In the genomic region with DNA sequence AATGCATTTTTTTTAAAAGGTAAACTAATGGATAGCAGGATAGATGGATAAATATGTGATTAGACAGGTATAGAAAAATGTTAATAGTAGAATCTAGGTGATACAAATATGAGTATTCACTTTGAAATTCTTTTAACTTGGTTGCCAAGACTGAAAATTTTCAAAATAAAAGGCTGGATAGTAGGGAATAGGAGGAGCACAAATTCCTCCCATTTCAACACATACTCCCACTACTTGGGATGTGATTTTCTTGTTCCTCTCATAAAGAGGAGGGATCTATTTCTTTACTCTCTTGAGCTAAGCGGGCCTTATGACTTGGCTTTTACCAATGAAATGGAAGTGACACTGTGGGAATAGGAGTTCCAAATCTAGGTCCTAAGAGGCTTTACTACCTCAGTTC, we compare ENCODE assay signal across 22 cellular contexts. TPM values are rescaled to one million over a fixed set of nuclear protein-coding genes. Genes with fewer than 3 reads are reported as not detected.
DNase-seq lines count a peak whose midpoint lies in the region; TF ChIP-seq lines count a peak whose summit lies in the region.
"Had no signal": no experiment of that assay in that cellular context is flagged by ENCODE, and none has a peak within 500 bp of the region (broad histone marks: within the 10 kb centered on the region; RNA-seq: fewer than 3 reads in every experiment).

No MANE protein-coding gene starts in this region.

- peaks cover 24% of the 10 kb centered on the region for H3K36me3 Mint-ChIP-seq in osteocyte (ENCODE audit: unreplicated experiment)

- peaks cover 24% of the 10 kb centered on the region for H3K4me1 Mint-ChIP-seq in osteocyte (ENCODE audit: unreplicated experiment)

- no peaks in the 10 kb centered on the region for H3K9me3 ChIP-seq in SK-N-MC (ENCODE audit: low read depth, low read length)
- H3K9me3 ChIP-seq: BLaER1 treated with 17β-estradiol and CSF1 and Interleukin-3, amounts not matched to agents 10 nM and 100 nM; esophagus muscularis mucosa; heart right ventricle; MG63; prostate gland had no signal

- H3K4me3 ChIP-seq in SK-N-MC = peak overlapping the region; percentile 15; the same call in 1 of the 2 replicates
- no peak overlapping the region for H3K4me3 ChIP-seq in fibroblast of mammary gland (ENCODE audit: control insufficient read depth, low read depth, low read length)
- H3K4me3 ChIP-seq: BLaER1 treated with 17β-estradiol and CSF1 and Interleukin-3, amounts not matched to agents 10 nM and 100 nM; dorsolateral prefrontal cortex; esophagus muscularis mucosa; heart right ventricle; MG63; prostate gland had no signal

- peaks cover 25% of the 10 kb centered on the region for H3K36me3 ChIP-seq in SK-N-MC (ENCODE audit: insufficient read depth, low read length)
- H3K36me3 ChIP-seq: prostate gland had no signal

- H3K4me3 Mint-ChIP-seq in osteocyte (ENCODE audit: unreplicated experiment) = no peak overlapping the region
- H3K4me3 Mint-ChIP-seq: brain; immature natural killer cell; naive thymus-derived CD8-positive, alpha-beta T cell had no signal

- H3K9ac ChIP-seq in SK-N-MC (ENCODE audit: insufficient read length) = no peak overlapping the region
- H3K9ac ChIP-seq: BLaER1 treated with 17β-estradiol and CSF1 and Interleukin-3, amounts not matched to agents 10 nM and 100 nM had no signal

- H3K27ac Mint-ChIP-seq in osteocyte (ENCODE audit: unreplicated experiment) = peak overlapping the region; percentile 62
- H3K27ac Mint-ChIP-seq: brain had no signal

- 0 out of 2 replicates have a peak overlapping the region, but pooled peaks have one; percentile 10 for H3K27ac ChIP-seq in SK-N-MC
- H3K27ac ChIP-seq: BLaER1 treated with 17β-estradiol and CSF1 and Interleukin-3, amounts not matched to agents 10 nM and 100 nM; dorsolateral prefrontal cortex; heart right ventricle; prostate gland had no signal

- H3K27me3 Mint-ChIP-seq in osteocyte (ENCODE audit: unreplicated experiment) = no peaks in the 10 kb centered on the region
- H3K27me3 Mint-ChIP-seq: brain; naive thymus-derived CD8-positive, alpha-beta T cell had no signal

- no peak for TF ChIP-seq CTCF in fibroblast of mammary gland (conservative IDR thresholded peaks at IDR 0.05; ENCODE audit: control insufficient read depth, insufficient read depth, low read depth, low read length)
- no peak for TF ChIP-seq CTCF in osteocyte (IDR thresholded peaks at IDR 0.05)

- DNase-seq in GM04503 (ENCODE audit: low read depth) (peak; percentile 14), SK-N-MC (ENCODE audit: low read depth, low spot score) (no peak), fibroblast of mammary gland (ENCODE audit: low read depth) (peak; percentile 6), osteocyte (ENCODE audit: extremely low spot score, unreplicated experiment) (no peak), NCI-H1092 treated with DMSO at 0.1 percent for 48 hours (lab: John Stamatoyannopoulos, UW) (no peak), HPDE6-E6E7 (ENCODE audit: extremely low spot score) (no peak), NCI-H2029 treated with DMSO at 0.1 percent for 48 hours (lab: John Stamatoyannopoulos, UW) (no peak), HCEC 1CT (no peak)
- DNase-seq: activated CD4-positive, alpha-beta T cell treated with anti-CD3 and anti-CD28 coated beads, Interleukin-2, amount 50 U/mL, for 1 hour; activated naive CD4-positive, alpha-beta T cell treated with Interleukin-2 at 50 U/mL for 16 hours; activated T-cell treated with anti-CD3 and anti-CD28 coated beads for 4 hours; dorsolateral prefrontal cortex; heart right ventricle; immature natural killer cell; MG63; naive thymus-derived CD8-positive, alpha-beta T cell; NCI-H1930; NCI-H446 had no signal

- H3K9me3 Mint-ChIP-seq in osteocyte (ENCODE audit: unreplicated experiment) = no peaks in the 10 kb centered on the region
- H3K9me3 Mint-ChIP-seq: immature natural killer cell; naive thymus-derived CD8-positive, alpha-beta T cell had no signal

RNA-seq across cellular contexts. Expression of a gene that starts 35.9 kb away (rescaled TPM):
- total RNA-seq in osteocyte = 63.1 and 73.0 TPM in 2 replicates

Comparison
In these comparisons a context has a peak if more than half of its experiments do, and no peak if none do; other contexts are left out.
1. DNase-seq: peak in GM04503 (single experiment) and fibroblast of mammary gland (single experiment); none in SK-N-MC (single experiment), osteocyte (single experiment), NCI-H1092 treated with DMSO at 0.1 percent for 48 hours (single experiment), HPDE6-E6E7 (single experiment), NCI-H2029 treated with DMSO at 0.1 percent for 48 hours (single experiment) and HCEC 1CT (single experiment).